In genomic region chr3:99645277-99646106, GRCh38 we compare ENCODE assay signal across 7 cellular contexts. TPM values are rescaled to one million over a fixed set of nuclear protein-coding genes. Genes with fewer than 3 reads are reported as not detected.
DNase-seq lines count a peak whose midpoint lies in the region; ATAC-seq and TF ChIP-seq lines count a peak whose summit lies in the region.

No MANE protein-coding gene starts in this region.

- H3K36me3 ChIP-seq in heart right ventricle: no peaks in the 10 kb centered on the region
- no peaks in the 10 kb centered on the region for H3K36me3 ChIP-seq in thoracic aorta
- H3K36me3 ChIP-seq in spleen: no peaks in the 10 kb centered on the region

- DNase-seq in H4 (ENCODE audit: low spot score) (peak; percentile 42), SK-N-DZ (ENCODE audit: low spot score) (peak; percentile 4), heart right ventricle (no peak), thoracic aorta (ENCODE audit: low spot score) (no peak), NCI-H526 treated with DMSO at 0.1 percent for 48 hours (lab: John Stamatoyannopoulos, UW) (no peak), spleen (no peak), DMS153 treated with DMSO at 0.1 percent for 48 hours (lab: John Stamatoyannopoulos, UW; ENCODE audit: unreplicated experiment) (no peak)

- H3K4me1 ChIP-seq in heart right ventricle (peaks cover 0 to 29% (median 7%) of the 10 kb centered on the region in 9 donors), thoracic aorta (ENCODE audit: control insufficient read depth in 1 of 2, low read depth in 2 of 2) (peaks cover 28 to 71% of the 10 kb centered on the region in 2 donors), spleen (no peaks in the 10 kb centered on the region)

- H3K4me3 ChIP-seq in heart right ventricle (no peak overlapping the region), thoracic aorta (peak overlapping the region; percentile 74), spleen (no peak overlapping the region)

- H3K27ac ChIP-seq in heart right ventricle (peak overlapping the region in 9 of 10 donors; percentile 3 to 72 (median 45)), thoracic aorta (peak overlapping the region; percentile 43 to 97), spleen (no peak overlapping the region)

- WGBS in heart right ventricle, 2 donors: 77 to 80% methylated on average over 5 of the region's 5 CpGs
- WGBS in spleen, 5 donors: 87 to 93% (median 88%) methylated on average over 5 of the region's 5 CpGs

- H3K9me3 ChIP-seq in heart right ventricle (no peaks in the 10 kb centered on the region), thoracic aorta (no peaks in the 10 kb centered on the region), spleen (no peaks in the 10 kb centered on the region)

- no peak for TF ChIP-seq POLR2A in spleen (IDR thresholded peaks at IDR 0.05)

- H3K27me3 ChIP-seq in heart right ventricle (no peaks in the 10 kb centered on the region), thoracic aorta (replicated peaks; ENCODE audit: insufficient read depth) (no peaks in the 10 kb centered on the region), spleen (replicated peaks in 1 of 7) (peaks cover 0 to 7% (median 0%) of the 10 kb centered on the region in 7 donors)

- TF ChIP-seq CTCF in heart right ventricle (IDR thresholded peaks at IDR 0.05): peak in 8 of 9 donors; percentile 38 to 68 (median 58)
- peak; percentile 42 for TF ChIP-seq CTCF in thoracic aorta (IDR thresholded peaks at IDR 0.05)
- TF ChIP-seq CTCF in spleen (IDR thresholded peaks at IDR 0.05 in 8 of 11, conservative IDR thresholded peaks at IDR 0.05 in 3 of 11): peak in 4 of 11 experiments; percentile 11 to 14 (median 14)

- intact Hi-C loops in heart right ventricle (cut with DNase I) (loop anchor here in 3 of 10 donors (1.0 to 10.0 kb wide), 3 partner anchors 42 to 109 kb away; no protein-coding TSS in a partner anchor), spleen (cut with DNase I; ENCODE audit: low total_unique reads) (no loop called here)

- ATAC-seq in heart right ventricle (peak in 5 of 8 donors; percentile 4 to 31 (median 23)), thoracic aorta (ENCODE audit: insufficient number of reproducible peaks, low FRiP score, low read depth) (no peak)

RNA-seq across cellular contexts. Expression of gene COL8A1, which starts 7.1 kb away (rescaled TPM):
- 7.3 and 24.3 TPM in 2 replicates for total RNA-seq in H4 (2014; rRNA removed; shearing (Covaris generic))
- polyA plus RNA-seq in SK-N-DZ (2014; cell fraction: cytosol; rRNA removed): not detected in 2 replicates
- polyA plus RNA-seq in SK-N-DZ (2014; cell fraction: nucleus; rRNA removed): not detected in 2 replicates
- total RNA-seq in heart right ventricle: 10 to 100 TPM in 9 of 10 donors, 1 to 10 TPM in 1; 7.5 to 32.2 (median 15.1) TPM
- 1 to 10 TPM; 7.9 to 8.3 TPM for polyA plus RNA-seq in heart right ventricle
- 100 to 1,000 TPM; 253 to 916 TPM for total RNA-seq in thoracic aorta
- 1 to 10 TPM in 6 of 7 donors, under 1 TPM in 1; 0.76 to 3.1 (median 1.7) TPM for total RNA-seq in spleen
- polyA plus RNA-seq in spleen: under 1 TPM; 0.22 to 0.61 (median 0.52) TPM

Comparison
In these comparisons a context has a peak if more than half of its experiments do, and no peak if none do; other contexts are left out.
1. DNase-seq: peak in H4 (single experiment) and SK-N-DZ (single experiment); none in heart right ventricle (0 of 2), thoracic aorta (single experiment), NCI-H526 treated with DMSO at 0.1 percent for 48 hours (single experiment), spleen (single experiment) and DMS153 treated with DMSO at 0.1 percent for 48 hours (single experiment).
2. H3K27ac ChIP-seq: peak in heart right ventricle (9 of 10) and thoracic aorta (2 of 2); none in spleen (0 of 8).
3. RNA of gene COL8A1, which starts 7.1 kb away (total RNA-seq): 253 to 916 TPM in thoracic aorta; 7.3 to 24.3 TPM in H4, 7.5 to 32.2 TPM in heart right ventricle and 0.76 to 3.1 TPM in spleen; every median in the first group is over 4 times any median in the second.